Comparison of ENCODE assay signal across 8 cellular contexts in the genomic region with DNA sequence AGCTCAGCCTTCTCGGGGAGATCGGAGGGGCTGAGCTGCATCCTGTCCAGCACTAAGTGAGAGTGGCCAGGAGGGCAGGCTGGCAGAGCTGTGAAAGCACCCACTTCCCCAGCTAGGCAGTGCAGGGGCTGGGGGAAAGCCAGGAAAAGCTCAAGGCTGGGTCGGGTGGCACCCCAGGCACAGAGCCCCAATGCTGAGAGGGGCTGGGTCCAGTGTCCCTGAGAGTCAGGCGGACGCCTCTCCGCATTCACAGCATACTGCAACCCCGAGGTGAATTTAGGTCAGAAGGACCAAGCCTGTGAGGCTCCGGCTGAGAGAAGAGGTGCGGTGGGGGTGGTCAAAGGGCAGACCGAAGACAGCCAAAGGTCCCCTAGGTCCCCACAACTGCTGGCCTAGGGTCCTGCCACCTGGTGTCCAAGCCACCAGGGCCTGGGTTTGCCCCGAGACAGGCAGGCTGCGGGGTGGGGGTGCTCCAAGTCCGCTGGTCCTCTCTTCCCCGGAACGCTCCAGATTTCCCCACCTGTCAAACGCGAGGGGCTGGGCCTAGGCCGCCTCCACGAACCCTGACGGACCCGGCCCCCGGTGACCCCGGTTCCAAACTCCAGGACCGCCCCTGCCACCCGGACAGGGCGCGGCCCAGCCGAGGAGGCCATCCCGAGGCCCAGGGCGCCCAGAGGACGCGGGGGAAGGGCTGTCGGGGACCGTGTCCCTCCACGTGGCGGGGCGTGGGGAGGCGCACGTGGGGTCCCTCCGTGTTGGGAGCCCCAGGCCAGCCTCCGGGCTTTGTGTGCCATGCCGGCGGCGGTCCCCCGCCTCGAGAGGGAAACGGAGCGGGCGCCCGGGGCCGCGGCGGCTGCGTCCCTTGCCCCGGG. TPM values are rescaled to one million over a fixed set of nuclear protein-coding genes. Genes with fewer than 3 reads are reported as not detected.
DNase-seq lines count a peak whose midpoint lies in the region; ATAC-seq and TF ChIP-seq lines count a peak whose summit lies in the region.

No MANE protein-coding gene starts in this region.

- H3K9me3 ChIP-seq in Karpas-422 (ENCODE audit: low read length), result no peaks in the 10 kb centered on the region

- no peaks in the 10 kb centered on the region for H3K27me3 ChIP-seq in Karpas-422 (ENCODE audit: low read length)

- H3K4me3 Mint-ChIP-seq in activated T-helper 1 cell treated with anti-CD3 and anti-CD28 coated beads, Interleukin-12 subunit alpha, Interleukin-12 subunit beta, Interleukin-2, Interleukin-4 antibody, amounts not matched to agents 30 ng/mL and 10 ng/mL and 1 ng/mL, durations not matched to agents 14 hours and 24 hours and 36 hours, result peak overlapping the region; percentile 94
- H3K4me3 Mint-ChIP-seq in progenitor cell of endocrine pancreas (ENCODE audit: low read depth), result peak overlapping the region; percentile 84

- H3K79me2 ChIP-seq in Karpas-422 (ENCODE audit: low read length), result peaks cover 43% of the 10 kb centered on the region

- H4K20me1 ChIP-seq in Karpas-422 (ENCODE audit: insufficient read depth, low read depth, low read length), result no peaks in the 10 kb centered on the region

- TF ChIP-seq CTCF in GM12864 (IDR thresholded peaks at IDR 0.05; ENCODE audit: low read depth, low read length, missing control alignments) (no peak), progenitor cell of endocrine pancreas (IDR thresholded peaks at IDR 0.05; ENCODE audit: unreplicated experiment) (no peak)

- no peaks in the 10 kb centered on the region for H3K36me3 ChIP-seq in Karpas-422 (ENCODE audit: insufficient read depth, low read length)

- H3K9me3 Mint-ChIP-seq in activated T-helper 1 cell treated with anti-CD3 and anti-CD28 coated beads, Interleukin-12 subunit alpha, Interleukin-12 subunit beta, Interleukin-2, Interleukin-4 antibody, amounts not matched to agents 30 ng/mL and 10 ng/mL and 1 ng/mL, durations not matched to agents 14 hours and 24 hours and 36 hours, result no peaks in the 10 kb centered on the region
- H3K9me3 Mint-ChIP-seq in progenitor cell of endocrine pancreas (ENCODE audit: low read depth), result no peaks in the 10 kb centered on the region

- H3K27ac ChIP-seq in Karpas-422 (ENCODE audit: low read length), result peak overlapping the region; percentile 20; the same call in 1 of the 2 replicates

- peak overlapping the region; percentile 96 for H3K9ac ChIP-seq in Karpas-422 (ENCODE audit: low read length)

- DNase-seq in GM12864 (ENCODE audit: low read depth) (no peak), Karpas-422 (peak; percentile 60), Right ventricle myocardium inferior (ENCODE audit: missing footprints) (no peak), progenitor cell of endocrine pancreas (ENCODE audit: low spot score, unreplicated experiment) (peak; percentile 35), NCI-H345 treated with DMSO at 0.1 percent for 48 hours (lab: John Stamatoyannopoulos, UW; ENCODE audit: unreplicated experiment) (no peak), SHP77 (lab: John Stamatoyannopoulos, UW) (no peak)
- DNase-seq in activated T-helper 1 cell treated with anti-CD3 and anti-CD28 coated beads, Interleukin-12 subunit alpha, Interleukin-12 subunit beta, Interleukin-2, Interleukin-4 antibody, amounts not matched to agents 30 ng/mL and 10 ng/mL and 1 ng/mL, durations not matched to agents 14 hours and 24 hours and 36 hours (ENCODE audit: low spot score), result no peak

- H3K27ac Mint-ChIP-seq in activated T-helper 1 cell treated with anti-CD3 and anti-CD28 coated beads, Interleukin-12 subunit alpha, Interleukin-12 subunit beta, Interleukin-2, Interleukin-4 antibody, amounts not matched to agents 30 ng/mL and 10 ng/mL and 1 ng/mL, durations not matched to agents 14 hours and 24 hours and 36 hours, result peak overlapping the region; percentile 84
- H3K27ac Mint-ChIP-seq in progenitor cell of endocrine pancreas, result peak overlapping the region; percentile 80

- peaks cover 10% of the 10 kb centered on the region for H3K36me3 Mint-ChIP-seq in activated T-helper 1 cell treated with anti-CD3 and anti-CD28 coated beads, Interleukin-12 subunit alpha, Interleukin-12 subunit beta, Interleukin-2, Interleukin-4 antibody, amounts not matched to agents 30 ng/mL and 10 ng/mL and 1 ng/mL, durations not matched to agents 14 hours and 24 hours and 36 hours (ENCODE audit: low read depth)
- H3K36me3 Mint-ChIP-seq in progenitor cell of endocrine pancreas (ENCODE audit: insufficient read depth), result peaks cover 7% of the 10 kb centered on the region

- ATAC-seq in GM21786 (IDR thresholded peaks at IDR 0.05; ENCODE audit: unreplicated experiment) (peak; percentile 19), Right ventricle myocardium inferior (peak; percentile 16)

- H3K4me2 ChIP-seq in Karpas-422 (ENCODE audit: low read depth, low read length, poor library complexity, severe bottlenecking), result peak overlapping the region; percentile 96

- H3K4me1 ChIP-seq in Karpas-422 (ENCODE audit: low read length), result peaks cover 29% of the 10 kb centered on the region

- H3K4me3 ChIP-seq in GM12864 (ENCODE audit: low read depth, low read length), result peak overlapping the region; percentile 87
- peak overlapping the region; percentile 98 for H3K4me3 ChIP-seq in Karpas-422 (ENCODE audit: low read length)

- peaks cover 35% of the 10 kb centered on the region for H3K4me1 Mint-ChIP-seq in activated T-helper 1 cell treated with anti-CD3 and anti-CD28 coated beads, Interleukin-12 subunit alpha, Interleukin-12 subunit beta, Interleukin-2, Interleukin-4 antibody, amounts not matched to agents 30 ng/mL and 10 ng/mL and 1 ng/mL, durations not matched to agents 14 hours and 24 hours and 36 hours (ENCODE audit: low read depth)
- peaks cover 18% of the 10 kb centered on the region for H3K4me1 Mint-ChIP-seq in progenitor cell of endocrine pancreas (ENCODE audit: low read depth)

- intact Hi-C loops in activated T-helper 1 cell treated with anti-CD3 and anti-CD28 coated beads, Interleukin-12 subunit alpha, Interleukin-12 subunit beta, Interleukin-2, Interleukin-4 antibody, amounts not matched to agents 30 ng/mL and 10 ng/mL and 1 ng/mL, durations not matched to agents 14 hours and 24 hours and 36 hours (cut with micrococcal nuclease), result loop anchor here (1.0 to 5.0 kb wide), 8 partner anchors 54 to 714 kb away; partner anchors contain the start of genes ANAPC5, MLEC, ORAI1 and P2RX4
- intact Hi-C loops in Right ventricle myocardium inferior (cut with DNase I), result loop anchor here (10.0 kb wide), 1 partner anchor 389 kb away; no protein-coding TSS in a partner anchor

- no peaks in the 10 kb centered on the region for H3K9me2 ChIP-seq in Karpas-422 (replicated peaks; ENCODE audit: insufficient read depth, low read length)

- peak overlapping the region; percentile 62; the same call in 1 of the 2 replicates for H2AFZ ChIP-seq in Karpas-422 (ENCODE audit: low read length)

- H3K27me3 Mint-ChIP-seq in activated T-helper 1 cell treated with anti-CD3 and anti-CD28 coated beads, Interleukin-12 subunit alpha, Interleukin-12 subunit beta, Interleukin-2, Interleukin-4 antibody, amounts not matched to agents 30 ng/mL and 10 ng/mL and 1 ng/mL, durations not matched to agents 14 hours and 24 hours and 36 hours (ENCODE audit: insufficient read depth), result no peaks in the 10 kb centered on the region
- no peaks in the 10 kb centered on the region for H3K27me3 Mint-ChIP-seq in progenitor cell of endocrine pancreas

RNA-seq across cellular contexts. Expression of gene CAMKK2, which starts 0.5 kb away (rescaled TPM):
- 11.7 and 15.5 TPM in 2 replicates for total RNA-seq in Karpas-422 (2014; rRNA removed; shearing (Covaris generic); ENCODE audit: low replicate concordance)
- 38.1 and 41.0 TPM in 2 replicates for total RNA-seq in activated T-helper 1 cell treated with anti-CD3 and anti-CD28 coated beads, Interleukin-12 subunit alpha, Interleukin-12 subunit beta, Interleukin-2, Interleukin-4 antibody, amounts not matched to agents 30 ng/mL and 10 ng/mL and 1 ng/mL, durations not matched to agents 14 hours and 24 hours and 36 hours
- total RNA-seq in Right ventricle myocardium inferior (15.2 TPM), progenitor cell of endocrine pancreas (38.4 and 44.2 TPM in 2 replicates)

RNA-seq across cellular contexts. Expression of gene ANAPC5, which starts 56.2 kb away (rescaled TPM):
- 173 and 181 TPM in 2 replicates for total RNA-seq in Karpas-422 (2014; rRNA removed; shearing (Covaris generic); ENCODE audit: low replicate concordance)
- total RNA-seq in activated T-helper 1 cell treated with anti-CD3 and anti-CD28 coated beads, Interleukin-12 subunit alpha, Interleukin-12 subunit beta, Interleukin-2, Interleukin-4 antibody, amounts not matched to agents 30 ng/mL and 10 ng/mL and 1 ng/mL, durations not matched to agents 14 hours and 24 hours and 36 hours, result 139 and 144 TPM in 2 replicates
- total RNA-seq in Right ventricle myocardium inferior (61.8 TPM), progenitor cell of endocrine pancreas (93.2 and 94.3 TPM in 2 replicates)

Comparison
In these comparisons a context has a peak if more than half of its experiments do, and no peak if none do; other contexts are left out.
1. DNase-seq: peak in Karpas-422 (single experiment) and progenitor cell of endocrine pancreas (single experiment); none in GM12864 (single experiment), activated T-helper 1 cell treated with anti-CD3 and anti-CD28 coated beads, Interleukin-12 subunit alpha, Interleukin-12 subunit beta, Interleukin-2, Interleukin-4 antibody, amounts not matched to agents 30 ng/mL and 10 ng/mL and 1 ng/mL, durations not matched to agents 14 hours and 24 hours and 36 hours (single experiment), Right ventricle myocardium inferior (single experiment), NCI-H345 treated with DMSO at 0.1 percent for 48 hours (single experiment) and SHP77 (0 of 2).